ENCODE assay signal across 19 cellular contexts in genomic region chr11:7457211-7457610, GRCh38. TPM values are rescaled to one million over a fixed set of nuclear protein-coding genes. Genes with fewer than 3 reads are reported as not detected.
A peak's percentile ranks its signal among the peaks of the same experiment; 100 is the strongest.
DNase-seq lines count a peak whose midpoint lies in the region; ATAC-seq lines count a peak whose summit lies in the region.
"Had no signal": no experiment of that assay in that cellular context is flagged by ENCODE, and none has a peak within 500 bp of the region (broad histone marks: within the 10 kb centered on the region; RNA-seq: fewer than 3 reads in every experiment).

No MANE protein-coding gene starts in this region.

- no peak overlapping the region for H3K4me3 ChIP-seq in GM23248
- H3K4me3 ChIP-seq: K562, ovary had no signal

- H3K27ac Mint-ChIP-seq in T-helper 2 cell treated with Interferon-gamma antibody and Interleukin-4, amounts not matched to agents 5 μg/mL and 100 μg/mL, for 36 hours: no peak overlapping the region
- H3K27ac Mint-ChIP-seq in immature natural killer cell: no peak overlapping the region
- H3K27ac Mint-ChIP-seq: stimulated activated effector memory CD8-positive, alpha-beta T cell treated with anti-CD3 and anti-CD28 coated beads, Interleukin-12 subunit alpha, Interleukin-12 subunit beta, amount 100 ng/mL, for 72 hours; T-cell; type B pancreatic cell; WTC11 had no signal

- no peaks in the 10 kb centered on the region for H3F3A ChIP-seq in GM23248 (ENCODE audit: insufficient read depth)

- H3K27me3 ChIP-seq in GM23248 (replicated peaks; ENCODE audit: insufficient read depth): no peaks in the 10 kb centered on the region; the same call in 1 of the 2 replicates
- H3K27me3 ChIP-seq: ovary had no signal

- H3K9me2 ChIP-seq in GM23248 (ENCODE audit: insufficient read depth): no peaks in the 10 kb centered on the region

- peak; percentile 75 for DNase-seq in AG08395 (ENCODE audit: low spot score)
- peak; percentile 82 for DNase-seq in GM23248
- peak; percentile 13 for DNase-seq in T1000 (lab: John Stamatoyannopoulos, UW)
- DNase-seq in iris pigment epithelial cell (ENCODE audit: low read depth): peak; percentile 12
- no peak for DNase-seq in T-helper 2 cell treated with Interferon-gamma antibody and Interleukin-4, amounts not matched to agents 5 μg/mL and 100 μg/mL, for 36 hours (ENCODE audit: low spot score)
- no peak for DNase-seq in cerebellar nuclear complex (lab: John Stamatoyannopoulos, UW)
- DNase-seq in immature natural killer cell: no peak
- DNase-seq: cortex of kidney, erythroblast, NCI-H1436, NCI-H524 treated with DMSO at 0.1 percent for 48 hours, ovary, T-cell had no signal

- no peak for ATAC-seq in GM21423 (IDR thresholded peaks at IDR 0.05; ENCODE audit: unreplicated experiment)
- ATAC-seq: K562; Panc1; stimulated activated effector memory CD8-positive, alpha-beta T cell treated with anti-CD3 and anti-CD28 coated beads, Interleukin-12 subunit alpha, Interleukin-12 subunit beta, amount 100 ng/mL, for 72 hours; T-cell; WTC11 had no signal

- WGBS in GM23248 (ENCODE audit: low coverage in 1 of 2, low lambda C conversion rate in 2 of 2, missing lambda C conversion rate in 2 of 2), 2 experiments: 19 to 27% methylated on average over 1 of the region's 1 CpG

- H3K9me3 Mint-ChIP-seq in T-helper 2 cell treated with Interferon-gamma antibody and Interleukin-4, amounts not matched to agents 5 μg/mL and 100 μg/mL, for 36 hours: no peaks in the 10 kb centered on the region
- no peaks in the 10 kb centered on the region for H3K9me3 Mint-ChIP-seq in immature natural killer cell
- H3K9me3 Mint-ChIP-seq: stimulated activated effector memory CD8-positive, alpha-beta T cell treated with anti-CD3 and anti-CD28 coated beads, Interleukin-12 subunit alpha, Interleukin-12 subunit beta, amount 100 ng/mL, for 72 hours; T-cell; type B pancreatic cell; WTC11 had no signal

- no peaks in the 10 kb centered on the region for H3K4me1 Mint-ChIP-seq in T-helper 2 cell treated with Interferon-gamma antibody and Interleukin-4, amounts not matched to agents 5 μg/mL and 100 μg/mL, for 36 hours (ENCODE audit: low read depth)
- no peaks in the 10 kb centered on the region for H3K4me1 Mint-ChIP-seq in immature natural killer cell
- H3K4me1 Mint-ChIP-seq: stimulated activated effector memory CD8-positive, alpha-beta T cell treated with anti-CD3 and anti-CD28 coated beads, Interleukin-12 subunit alpha, Interleukin-12 subunit beta, amount 100 ng/mL, for 72 hours; WTC11 had no signal

- H3K9ac ChIP-seq in GM23248: no peak overlapping the region

- in situ Hi-C loops in GM23248 (cut with MboI): no loop called here

- H3K4me3 Mint-ChIP-seq in T-helper 2 cell treated with Interferon-gamma antibody and Interleukin-4, amounts not matched to agents 5 μg/mL and 100 μg/mL, for 36 hours: no peak overlapping the region
- H3K4me3 Mint-ChIP-seq in immature natural killer cell: no peak overlapping the region
- H3K4me3 Mint-ChIP-seq: stimulated activated effector memory CD8-positive, alpha-beta T cell treated with anti-CD3 and anti-CD28 coated beads, Interleukin-12 subunit alpha, Interleukin-12 subunit beta, amount 100 ng/mL, for 72 hours; T-cell; type B pancreatic cell; WTC11 had no signal

- H3K79me2 ChIP-seq in GM23248 (ENCODE audit: insufficient read depth): no peaks in the 10 kb centered on the region

- no peak overlapping the region for H3K4me2 ChIP-seq in GM23248 (ENCODE audit: unreplicated experiment)

- no peaks in the 10 kb centered on the region for H4K20me1 ChIP-seq in GM23248 (ENCODE audit: insufficient read depth)

- no peaks in the 10 kb centered on the region for H3K36me3 ChIP-seq in GM23248 (ENCODE audit: low read depth)
- H3K36me3 ChIP-seq: ovary had no signal

- peaks cover 7% of the 10 kb centered on the region; the same call in 1 of the 2 replicates for H3K4me1 ChIP-seq in GM23248 (ENCODE audit: insufficient read depth)

- H3K9me3 ChIP-seq in GM23248 (ENCODE audit: low read depth): no peaks in the 10 kb centered on the region
- H3K9me3 ChIP-seq: ovary had no signal

- H3K27ac ChIP-seq in GM23248: no peak overlapping the region
- H3K27ac ChIP-seq: ovary had no signal

- no peak overlapping the region for H2AFZ ChIP-seq in GM23248

- no peaks in the 10 kb centered on the region for H3K36me3 Mint-ChIP-seq in T-helper 2 cell treated with Interferon-gamma antibody and Interleukin-4, amounts not matched to agents 5 μg/mL and 100 μg/mL, for 36 hours (ENCODE audit: low read depth)
- peaks cover 0 to 13% (median 0%) of the 10 kb centered on the region in 3 donors for H3K36me3 Mint-ChIP-seq in immature natural killer cell
- H3K36me3 Mint-ChIP-seq: stimulated activated effector memory CD8-positive, alpha-beta T cell treated with anti-CD3 and anti-CD28 coated beads, Interleukin-12 subunit alpha, Interleukin-12 subunit beta, amount 100 ng/mL, for 72 hours; type B pancreatic cell; WTC11 had no signal

- no peaks in the 10 kb centered on the region for H3K27me3 Mint-ChIP-seq in T-helper 2 cell treated with Interferon-gamma antibody and Interleukin-4, amounts not matched to agents 5 μg/mL and 100 μg/mL, for 36 hours (ENCODE audit: low read depth)
- H3K27me3 Mint-ChIP-seq in immature natural killer cell (ENCODE audit: low read depth in 3 of 3): peaks cover 0 to 2% (median 1%) of the 10 kb centered on the region in 3 donors
- H3K27me3 Mint-ChIP-seq: T-cell, type B pancreatic cell had no signal

RNA-seq across cellular contexts. Expression of gene OLFML1, which starts 28.1 kb away (rescaled TPM):
- 0.32 TPM in 1 of 2 replicates, not detected in the other for total RNA-seq in GM23248 (2014; rRNA removed; shearing (Covaris generic))
- polyA plus RNA-seq in GM23248 (2016; fragmentation: Nextera tagmentation; extraction: Ambion mirVana): 0.46 and 0.53 TPM in 2 replicates
- under 1 TPM in 2 of 3 donors, not detected in 1; 0.13 to 0.18 TPM for polyA plus RNA-seq in immature natural killer cell
- total RNA-seq: K562, WTC11 had no signal
- polyA plus RNA-seq: K562 had no signal

RNA-seq across cellular contexts. Expression of gene PPFIBP2, which starts 56.6 kb away (rescaled TPM):
- 4.1 and 16.8 TPM in 2 replicates for total RNA-seq in GM23248 (2014; rRNA removed; shearing (Covaris generic))
- polyA plus RNA-seq in GM23248 (2016; fragmentation: Nextera tagmentation; extraction: Ambion mirVana): 5.9 TPM in 2 replicates
- polyA plus RNA-seq in immature natural killer cell: 1 to 10 TPM in 2 of 3 donors, under 1 TPM in 1; 0.52 to 5.3 (median 1.9) TPM

Comparison
In these comparisons a context has a peak if more than half of its experiments do, and no peak if none do; other contexts are left out.
1. DNase-seq: peak in AG08395 (single experiment), GM23248 (single experiment), T1000 (single experiment) and iris pigment epithelial cell (single experiment); none in T-helper 2 cell treated with Interferon-gamma antibody and Interleukin-4, amounts not matched to agents 5 μg/mL and 100 μg/mL, for 36 hours (single experiment), cerebellar nuclear complex (0 of 2) and immature natural killer cell (0 of 3).